8 cellular contexts compared by ENCODE assay signal in the genomic region with DNA sequence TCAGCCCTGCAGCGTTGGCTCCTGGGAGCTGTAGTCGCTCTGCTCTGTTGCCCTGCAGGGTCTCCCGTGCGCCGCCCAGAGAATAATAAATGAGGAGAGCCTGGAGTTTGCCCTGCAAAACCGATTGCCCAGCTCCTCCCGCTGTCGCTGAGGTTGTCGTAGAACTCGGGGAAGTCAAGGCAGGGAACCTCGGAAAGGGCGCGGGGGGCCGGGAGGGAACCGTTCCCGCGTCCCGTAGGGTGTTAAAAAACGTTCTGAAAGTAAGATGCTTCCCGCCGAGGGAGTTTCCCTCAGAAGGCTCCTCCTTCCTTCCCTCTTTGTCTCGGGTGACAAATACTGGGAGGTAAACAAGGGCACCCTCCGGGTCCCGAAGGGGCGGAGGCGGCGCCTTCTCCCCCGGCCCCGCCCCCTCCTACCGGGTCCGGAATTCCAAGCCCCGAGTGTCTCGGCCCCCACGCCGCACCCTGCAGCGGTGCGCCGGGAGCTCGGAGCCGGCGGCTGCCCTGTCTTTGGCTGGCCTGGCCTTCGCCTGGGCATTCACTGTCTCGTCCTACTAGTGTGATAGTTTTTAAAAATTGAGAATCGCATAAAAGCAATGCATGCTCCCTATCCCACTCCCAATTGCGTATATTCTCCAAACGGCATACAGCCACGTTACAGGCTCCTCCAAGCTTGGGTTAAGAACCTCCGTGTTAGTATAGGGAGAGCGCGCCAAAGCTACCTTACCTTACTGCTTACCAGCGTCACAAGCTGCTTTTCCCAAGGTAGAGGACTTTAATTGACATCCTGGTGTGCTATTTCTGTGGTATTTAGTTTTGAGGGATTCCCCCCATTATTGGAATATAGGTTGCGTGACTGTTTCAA. TPM values are rescaled to one million over a fixed set of nuclear protein-coding genes. Genes with fewer than 3 reads are reported as not detected.
DNase-seq lines count a peak whose midpoint lies in the region; ATAC-seq and TF ChIP-seq lines count a peak whose summit lies in the region.

No MANE protein-coding gene starts in this region.

- ATAC-seq in GM19397 (IDR thresholded peaks at IDR 0.05; ENCODE audit: unreplicated experiment) (peak; percentile 32), HG03460 (IDR thresholded peaks at IDR 0.05; ENCODE audit: unreplicated experiment) (peak; percentile 31), thoracic aorta (ENCODE audit: insufficient number of reproducible peaks, low FRiP score, low read depth) (peak; percentile 17)

- peak overlapping the region; percentile 100 for H3K27ac Mint-ChIP-seq in activated CD4-positive, alpha-beta T cell treated with anti-CD3 and anti-CD28 coated beads, Interleukin-2, amount 10 ng/mL, durations not matched to agents 24 days and 14 days

- H3K4me1 ChIP-seq in mucosa of rectum (ENCODE audit: control insufficient read depth in 2 of 2, insufficient read depth in 2 of 2, low read length in 2 of 2) (peaks cover 9 to 15% of the 10 kb centered on the region in 2 donors), thoracic aorta (ENCODE audit: control insufficient read depth in 1 of 2, low read depth in 2 of 2) (peaks cover 7 to 22% of the 10 kb centered on the region in 2 donors)

- peak overlapping the region; percentile 61 to 75 for H3K9ac ChIP-seq in mucosa of rectum (ENCODE audit: low read depth in 1 of 2, low read length in 2 of 2)

- H3K36me3 Mint-ChIP-seq in activated CD4-positive, alpha-beta T cell treated with anti-CD3 and anti-CD28 coated beads, Interleukin-2, amount 10 ng/mL, durations not matched to agents 24 days and 14 days (ENCODE audit: low read depth) = peaks cover 33% of the 10 kb centered on the region

- H3K9me3 Mint-ChIP-seq in activated CD4-positive, alpha-beta T cell treated with anti-CD3 and anti-CD28 coated beads, Interleukin-2, amount 10 ng/mL, durations not matched to agents 24 days and 14 days = no peaks in the 10 kb centered on the region

- peak; percentile 41 for DNase-seq in DMS 273 treated with DMSO at 0.1 percent for 48 hours (lab: John Stamatoyannopoulos, UW)
- peak; percentile 82 for DNase-seq in NCI-H446 treated with DMSO at 0.1 percent for 48 hours (lab: John Stamatoyannopoulos, UW)
- peak; percentile 89 for DNase-seq in activated CD4-positive, alpha-beta T cell treated with anti-CD3 and anti-CD28 coated beads, Interleukin-2, amount 10 ng/mL, durations not matched to agents 24 days and 14 days
- peak; percentile 89 to 92 for DNase-seq in erythroblast (lab: John Stamatoyannopoulos, UW)
- DNase-seq in thoracic aorta (ENCODE audit: low spot score) = peak; percentile 7

- peak overlapping the region; percentile 97 for H3K4me3 Mint-ChIP-seq in activated CD4-positive, alpha-beta T cell treated with anti-CD3 and anti-CD28 coated beads, Interleukin-2, amount 10 ng/mL, durations not matched to agents 24 days and 14 days

- TF ChIP-seq POLR2A in erythroblast (IDR thresholded peaks at IDR 0.05; ENCODE audit: low read length) = peak; percentile 92

- peaks cover 44% of the 10 kb centered on the region for H3K4me1 Mint-ChIP-seq in activated CD4-positive, alpha-beta T cell treated with anti-CD3 and anti-CD28 coated beads, Interleukin-2, amount 10 ng/mL, durations not matched to agents 24 days and 14 days

- H3K36me3 ChIP-seq in mucosa of rectum (ENCODE audit: control insufficient read depth in 2 of 2, insufficient read depth in 2 of 2, low read length in 2 of 2) = peaks cover 4% of the 10 kb centered on the region in 2 donors
- H3K36me3 ChIP-seq in thoracic aorta = no peaks in the 10 kb centered on the region

- H3K27me3 ChIP-seq in mucosa of rectum (ENCODE audit: control insufficient read depth in 2 of 2, insufficient read depth in 2 of 2, low read length in 2 of 2) = no peaks in the 10 kb centered on the region
- no peaks in the 10 kb centered on the region for H3K27me3 ChIP-seq in thoracic aorta (replicated peaks; ENCODE audit: insufficient read depth)

- intact Hi-C loops in activated CD4-positive, alpha-beta T cell treated with anti-CD3 and anti-CD28 coated beads, Interleukin-2, amount 10 ng/mL, durations not matched to agents 24 days and 14 days (cut with micrococcal nuclease) = loop anchor here (1.0 to 5.0 kb wide), 3 partner anchors 35 to 947 kb away; a partner anchor contains a TSS

- H3K4me3 ChIP-seq in mucosa of rectum (ENCODE audit: low read length in 2 of 2) = peak overlapping the region; percentile 95 to 99
- peak overlapping the region; percentile 88 for H3K4me3 ChIP-seq in thoracic aorta

- H3K27ac ChIP-seq in mucosa of rectum (ENCODE audit: low read depth in 2 of 2, low read length in 2 of 2) (peak overlapping the region; percentile 79 to 100), thoracic aorta (peak overlapping the region; percentile 53 to 77)

- H3K9me3 ChIP-seq in mucosa of rectum (ENCODE audit: control insufficient read depth in 2 of 2, low read length in 2 of 2) = no peaks in the 10 kb centered on the region
- H3K9me3 ChIP-seq in thoracic aorta = no peaks in the 10 kb centered on the region

- H3K27me3 Mint-ChIP-seq in activated CD4-positive, alpha-beta T cell treated with anti-CD3 and anti-CD28 coated beads, Interleukin-2, amount 10 ng/mL, durations not matched to agents 24 days and 14 days = no peaks in the 10 kb centered on the region

- no peak for TF ChIP-seq CTCF in thoracic aorta (IDR thresholded peaks at IDR 0.05)

RNA-seq across cellular contexts. Expression of a gene that starts 1.0 kb away (rescaled TPM):
- 311 and 315 TPM in 2 replicates for total RNA-seq in activated CD4-positive, alpha-beta T cell treated with anti-CD3 and anti-CD28 coated beads, Interleukin-2, amount 10 ng/mL, durations not matched to agents 24 days and 14 days
- total RNA-seq in thoracic aorta = 10 to 100 TPM; 28.8 to 33.4 TPM

RNA-seq across cellular contexts. Expression of a gene that starts 35.6 kb away (rescaled TPM):
- total RNA-seq in activated CD4-positive, alpha-beta T cell treated with anti-CD3 and anti-CD28 coated beads, Interleukin-2, amount 10 ng/mL, durations not matched to agents 24 days and 14 days = 33.1 and 33.8 TPM in 2 replicates
- total RNA-seq in thoracic aorta = 10 to 100 TPM; 56.9 to 61.7 TPM

Comparison
In these comparisons a context has a peak if more than half of its experiments do, and no peak if none do; other contexts are left out.
1. Peak in every context shown above with its lines: DNase-seq, ATAC-seq, H3K4me3 ChIP-seq and H3K27ac ChIP-seq.
2. DNase-seq: peak in every context shown above with its lines; median percentile 90 in erythroblast; 89 in activated CD4-positive, alpha-beta T cell treated with anti-CD3 and anti-CD28 coated beads, Interleukin-2, amount 10 ng/mL, durations not matched to agents 24 days and 14 days; 82 in NCI-H446 treated with DMSO at 0.1 percent for 48 hours; 41 in DMS 273 treated with DMSO at 0.1 percent for 48 hours; 7 in thoracic aorta.